Comparison of ENCODE assay signal across 15 cellular contexts in genomic region chr7:2893411-2893861, GRCh38. TPM values are rescaled to one million over a fixed set of nuclear protein-coding genes. Genes with fewer than 3 reads are reported as not detected.
A peak's percentile ranks its signal among the peaks of the same experiment; 100 is the strongest.
DNase-seq lines count a peak whose midpoint lies in the region; ATAC-seq and TF ChIP-seq lines count a peak whose summit lies in the region.
"Had no signal": no experiment of that assay in that cellular context is flagged by ENCODE, and none has a peak within 500 bp of the region (broad histone marks: within the 10 kb centered on the region; RNA-seq: fewer than 3 reads in every experiment).

No MANE protein-coding gene starts in this region.

- peak; percentile 27 for TF ChIP-seq POLR2A in GM19193 (IDR thresholded peaks at IDR 0.05; ENCODE audit: extremely low read depth, insufficient read depth, insufficient read length)

- DNase-seq in OCI-LY7 (ENCODE audit: low spot score), result peak; percentile 66
- DNase-seq in naive thymus-derived CD4-positive, alpha-beta T cell, result no peak
- DNase-seq in NCI-H774 (lab: John Stamatoyannopoulos, UW), result no peak
- DNase-seq in endodermal cell, result no peak
- DNase-seq: activated gamma-delta T cell treated with Interleukin-2 at 50 U/mL for 16 hours; Calu3; mesendoderm; NCI-H524 treated with DMSO at 0.1 percent for 48 hours; psoas muscle; SIG-M5; stimulated activated CD4-positive, alpha-beta T cell treated with anti-CD3 and anti-CD28 coated beads, Interleukin-2, amount 100 ng/mL, for 48 hours had no signal

- H3K9ac ChIP-seq in endodermal cell (ENCODE audit: extremely low read depth, low read length, poor library complexity, severe bottlenecking), result no peak overlapping the region

- H4K20me1 ChIP-seq in OCI-LY7 (ENCODE audit: insufficient read depth, low read length), result no peaks in the 10 kb centered on the region

- TF ChIP-seq CTCF in OCI-LY7 (conservative IDR thresholded peaks at IDR 0.05; ENCODE audit: low read length) (no peak), endodermal cell (conservative IDR thresholded peaks at IDR 0.05) (no peak)

- BruUV-seq in OCI-LY7 (replicated peaks; lab: Mats Ljungman, UMichigan), result no TSS peak

- H3K4me1 ChIP-seq in OCI-LY7 (ENCODE audit: insufficient read depth, low read length, poor library complexity, severe bottlenecking) (peaks cover 67% of the 10 kb centered on the region), endodermal cell (ENCODE audit: control insufficient read depth, insufficient read depth, low read length) (no peaks in the 10 kb centered on the region)
- H3K4me1 ChIP-seq in naive thymus-derived CD4-positive, alpha-beta T cell (ENCODE audit: control insufficient read depth in 2 of 2, insufficient read depth in 2 of 2, low read length in 2 of 2), result peaks cover 10 to 11% of the 10 kb centered on the region in 2 donors
- H3K4me1 ChIP-seq: psoas muscle had no signal

- H3K27ac Mint-ChIP-seq in naive thymus-derived CD4-positive, alpha-beta T cell, result peak overlapping the region in 4 of 9 donors; percentile 9 to 83 (median 74)
- H3K27ac Mint-ChIP-seq in endodermal cell, result no peak overlapping the region

- H2AFZ ChIP-seq in OCI-LY7 (ENCODE audit: low read length), result peak overlapping the region; percentile 63; the same call in 1 of the 2 replicates

- 84 to 92% methylated on average over 7 to 9 of the region's 9 CpGs for WGBS in endodermal cell (ENCODE audit: insufficient coverage in 1 of 2, insufficient read length in 1 of 2), 2 experiments

- H3K4me3 ChIP-seq in GM08714 (ENCODE audit: low read length), result peak overlapping the region; percentile 54; the same call in 1 of the 2 replicates
- H3K4me3 ChIP-seq in OCI-LY7 (ENCODE audit: low read depth, low read length, poor library complexity, severe bottlenecking), result peak overlapping the region; percentile 63
- H3K4me3 ChIP-seq in naive thymus-derived CD4-positive, alpha-beta T cell (ENCODE audit: low read length), result no peak overlapping the region
- no peak overlapping the region for H3K4me3 ChIP-seq in endodermal cell (ENCODE audit: low read length)
- H3K4me3 ChIP-seq: psoas muscle had no signal

- CTCF ChIA-PET in OCI-LY7 (lab: Charles Lee; ENCODE audit: unreplicated experiment), result interaction anchor here (0.6 to 1.0 kb wide), 3 partner anchors 126 to 628 kb away, joined by 3 to 5 read pairs (median 3); no protein-coding TSS in a partner anchor
- CTCF ChIA-PET in naive thymus-derived CD4-positive, alpha-beta T cell (lab: Charles Lee), result interaction anchor here (0.8 to 1.0 kb wide), 3 partner anchors 29 to 338 kb away, joined by 3 to 10 read pairs (median 3); no protein-coding TSS in a partner anchor

- no peaks in the 10 kb centered on the region for H3K27me3 ChIP-seq in naive thymus-derived CD4-positive, alpha-beta T cell (ENCODE audit: control insufficient read depth in 2 of 2, insufficient read depth in 2 of 2, low read length in 2 of 2)
- H3K27me3 ChIP-seq in endodermal cell (ENCODE audit: control insufficient read depth, insufficient read depth, low read length, poor library complexity, severe bottlenecking), result no peaks in the 10 kb centered on the region

- peaks cover 9 to 29% (median 21%) of the 10 kb centered on the region in 7 donors for H3K4me1 Mint-ChIP-seq in naive thymus-derived CD4-positive, alpha-beta T cell
- H3K4me1 Mint-ChIP-seq in endodermal cell, result no peaks in the 10 kb centered on the region

- H3K36me3 Mint-ChIP-seq in naive thymus-derived CD4-positive, alpha-beta T cell, result peaks cover 0 to 2% (median 0%) of the 10 kb centered on the region in 5 donors
- H3K36me3 Mint-ChIP-seq in endodermal cell (ENCODE audit: low read depth), result no peaks in the 10 kb centered on the region

- no peaks in the 10 kb centered on the region for H3K9me2 ChIP-seq in OCI-LY7 (ENCODE audit: insufficient read depth, low read length)

- POLR2A ChIA-PET in OCI-LY7 (lab: Charles Lee), result interaction anchor here (0.6 to 2.8 kb wide), 14 partner anchors 12 to 369 kb away, joined by 3 to 23 read pairs (median 3); no protein-coding TSS in a partner anchor
- POLR2A ChIA-PET in naive thymus-derived CD4-positive, alpha-beta T cell (lab: Charles Lee), result no interaction called here

- H3K36me3 ChIP-seq in OCI-LY7 (ENCODE audit: insufficient read depth, low read length) (no peaks in the 10 kb centered on the region), endodermal cell (ENCODE audit: control insufficient read depth, insufficient read depth, low read length) (no peaks in the 10 kb centered on the region)
- no peaks in the 10 kb centered on the region for H3K36me3 ChIP-seq in naive thymus-derived CD4-positive, alpha-beta T cell (ENCODE audit: control insufficient read depth in 2 of 3, insufficient read depth in 3 of 3, low read length in 3 of 3)

- peak; percentile 30 for ATAC-seq in naive thymus-derived CD4-positive, alpha-beta T cell
- ATAC-seq in HG03457 (IDR thresholded peaks at IDR 0.05; ENCODE audit: unreplicated experiment), result no peak
- ATAC-seq: psoas muscle had no signal

- peak overlapping the region in 9 of 10 donors; percentile 32 to 89 (median 48) for H3K4me3 Mint-ChIP-seq in naive thymus-derived CD4-positive, alpha-beta T cell
- H3K4me3 Mint-ChIP-seq in endodermal cell, result no peak overlapping the region

- peak overlapping the region; percentile 95 for H3K4me2 ChIP-seq in OCI-LY7 (ENCODE audit: low read length)

- no peaks in the 10 kb centered on the region for H3K79me2 ChIP-seq in OCI-LY7 (ENCODE audit: insufficient read depth, low read depth, low read length)

- H3K27ac ChIP-seq in OCI-LY7 (ENCODE audit: low read depth, low read length, poor library complexity, severe bottlenecking) (peak overlapping the region; percentile 98), endodermal cell (ENCODE audit: low read depth, low read length) (no peak overlapping the region)
- H3K27ac ChIP-seq in naive thymus-derived CD4-positive, alpha-beta T cell (ENCODE audit: low read depth, low read length), result no peak overlapping the region
- H3K27ac ChIP-seq: psoas muscle, VCaP had no signal

- intact Hi-C loops in OCI-LY7 (cut with micrococcal nuclease; ENCODE audit: unreplicated experiment), result loop anchor here (5.0 kb wide), 1 partner anchor 189 kb away; no protein-coding TSS in a partner anchor
- intact Hi-C loops in naive thymus-derived CD4-positive, alpha-beta T cell (cut with micrococcal nuclease), result no loop called here

- H3K9me3 Mint-ChIP-seq in naive thymus-derived CD4-positive, alpha-beta T cell, result no peaks in the 10 kb centered on the region
- H3K9me3 Mint-ChIP-seq in endodermal cell, result no peaks in the 10 kb centered on the region

- no peaks in the 10 kb centered on the region for H3K27me3 Mint-ChIP-seq in naive thymus-derived CD4-positive, alpha-beta T cell
- no peaks in the 10 kb centered on the region for H3K27me3 Mint-ChIP-seq in endodermal cell (ENCODE audit: insufficient read depth)

- H3K9me3 ChIP-seq in OCI-LY7 (ENCODE audit: low read length) (no peaks in the 10 kb centered on the region), endodermal cell (ENCODE audit: control insufficient read depth, low read length) (no peaks in the 10 kb centered on the region)
- no peaks in the 10 kb centered on the region for H3K9me3 ChIP-seq in naive thymus-derived CD4-positive, alpha-beta T cell (ENCODE audit: control insufficient read depth in 2 of 3, low read length in 3 of 3)
- H3K9me3 ChIP-seq: psoas muscle had no signal

RNA-seq across cellular contexts. Expression of gene GNA12, which starts 49.3 kb away (rescaled TPM):
- total RNA-seq in OCI-LY7 (2014; rRNA removed; shearing (Covaris generic)), result 6.5 and 10.3 TPM in 2 replicates
- 35.9 and 36.1 TPM in 2 replicates for total RNA-seq in OCI-LY7 (2022)
- 10 to 100 TPM; 18.1 to 25.7 (median 21.0) TPM for total RNA-seq in naive thymus-derived CD4-positive, alpha-beta T cell
- polyA plus RNA-seq in naive thymus-derived CD4-positive, alpha-beta T cell, result 1 to 10 TPM; 4.2 to 9.2 TPM
- total RNA-seq in endodermal cell, result 10 to 100 TPM; 55.0 to 64.7 TPM
- polyA plus RNA-seq in endodermal cell (2013, experiment 1 of 2), result 45.7 TPM
- 44.9 TPM for polyA plus RNA-seq in endodermal cell (2013, experiment 2 of 2)

Comparison
In these comparisons a context has a peak if more than half of its experiments do, and no peak if none do; other contexts are left out.
1. H3K4me3 ChIP-seq: peak in GM08714 (single experiment) and OCI-LY7 (single experiment); none in naive thymus-derived CD4-positive, alpha-beta T cell (single experiment) and endodermal cell (single experiment).